Comparison of ENCODE assay signal across 9 cellular contexts in genomic region chr2:32915694-32916093, GRCh38.
"Had no signal": no experiment of that assay in that cellular context is flagged by ENCODE, and none has a peak within 500 bp of the region (broad histone marks: within the 10 kb centered on the region; RNA-seq: fewer than 3 reads in every experiment).

No MANE protein-coding gene starts in this region.

- H3K4me1 ChIP-seq: HAP-1 had no signal

- H3K4me2 ChIP-seq: GM23338 had no signal

- DNase-seq: GM23248, GOT3, H7, H9, HCEC 1CT, HFFc6 had no signal

- H3K4me3 ChIP-seq: GM23248, GM23338, HAP-1 had no signal

- H2AFZ ChIP-seq: GM23248, GM23338 had no signal

- ATAC-seq: GM23338, HCT116 had no signal

- H3K27ac ChIP-seq: GM23248 had no signal

- H3K9ac ChIP-seq: GM23248 had no signal

- H3K9me3 ChIP-seq: HAP-1 had no signal

- H3K36me3 ChIP-seq: HAP-1 had no signal
